8 cellular contexts compared by ENCODE assay signal in genomic region chr17:40026816-40027613, GRCh38. TPM values are rescaled to one million over a fixed set of nuclear protein-coding genes. Genes with fewer than 3 reads are reported as not detected.
DNase-seq lines count a peak whose midpoint lies in the region; ATAC-seq and TF ChIP-seq lines count a peak whose summit lies in the region.

No MANE protein-coding gene starts in this region.

- H3K4me3 ChIP-seq in BJ (ENCODE audit: low read depth, low read length), result no peak overlapping the region
- no peak overlapping the region for H3K4me3 ChIP-seq in HEK293 (ENCODE audit: low read depth, low read length)
- no peak overlapping the region for H3K4me3 ChIP-seq in liver (ENCODE audit: low read depth in 1 of 3, low read length in 3 of 3)

- 39% methylated on average over 33 of the region's 33 CpGs for WGBS in liver

- H3K9me3 ChIP-seq in HEK293 (ENCODE audit: control insufficient read depth, insufficient read depth, low read depth, low read length) (no peaks in the 10 kb centered on the region), liver (ENCODE audit: control insufficient read depth in 4 of 4, low read length in 3 of 4) (no peaks in the 10 kb centered on the region)

- no peak overlapping the region for H3K27ac ChIP-seq in HEK293 (ENCODE audit: extremely low read depth, low read depth, low read length)
- H3K27ac ChIP-seq in liver (ENCODE audit: low read depth in 1 of 2, low read length in 2 of 2), result no peak overlapping the region

- H3K4me1 ChIP-seq in HEK293 (ENCODE audit: control insufficient read depth, insufficient read depth, low read length) (peaks cover 16% of the 10 kb centered on the region), liver (ENCODE audit: control insufficient read depth in 4 of 4, insufficient read depth in 4 of 4, low read length in 3 of 4) (peaks cover 6 to 23% (median 13%) of the 10 kb centered on the region in 4 donors)

- peak; percentile 75 to 87 for TF ChIP-seq RAD21 in liver (IDR thresholded peaks at IDR 0.05)

- no peak overlapping the region for H3K9ac ChIP-seq in liver (ENCODE audit: low read depth in 1 of 2, low read length in 2 of 2)

- TF ChIP-seq CTCF in BJ (IDR thresholded peaks at IDR 0.05; ENCODE audit: insufficient read depth, low read depth, low read length) (peak; percentile 89), HEK293 (tag by site-specific recombination; IDR thresholded peaks at IDR 0.05) (peak; percentile 82), liver (IDR thresholded peaks at IDR 0.05; ENCODE audit: low read depth, low read length, missing input control) (peak; percentile 85)

- H3K36me3 ChIP-seq in BJ (ENCODE audit: control insufficient read depth, insufficient read depth, low read length) (peaks cover 17% of the 10 kb centered on the region), HEK293 (ENCODE audit: control insufficient read depth in 2 of 2, insufficient read depth in 1 of 2, low read length in 2 of 2) (peaks cover 46 to 93% of the 10 kb centered on the region in 2 experiments), liver (ENCODE audit: control insufficient read depth in 4 of 4, insufficient read depth in 3 of 4, low read depth in 1 of 4, low read length in 3 of 4) (peaks cover 7 to 43% (median 22%) of the 10 kb centered on the region in 4 donors)

- no peak for ATAC-seq in HG03354 (IDR thresholded peaks at IDR 0.05; ENCODE audit: poor library complexity, severe bottlenecking, unreplicated experiment)

- DNase-seq in BJ (ENCODE audit: low read depth) (no peak), NCI-H69 (lab: John Stamatoyannopoulos, UW) (peak; percentile 70), dedifferentiated amniotic fluid mesenchymal stem cell (ENCODE audit: extremely low spot score) (peak; percentile 58)
- DNase-seq in activated CD4-positive, alpha-beta T cell treated with anti-CD3 and anti-CD28 coated beads, Interleukin-2, amount 50 U/mL, for 1 hour, result peak; percentile 74
- DNase-seq in stimulated activated CD4-positive, alpha-beta T cell treated with anti-CD3 and anti-CD28 coated beads, Interleukin-4, amount 100 ng/mL, for 48 hours (ENCODE audit: low read depth in 2 of 2), result peak; percentile 67 to 68

- CTCF ChIA-PET in BJ (lab: Yijun Ruan, JAX) (interaction anchor here (0.6 to 5.0 kb wide), 30 partner anchors 10 to 331 kb away, joined by 3 to 133 read pairs (median 4); partner anchors contain the start of genes CSF3 and MED24), HEK293 (lab: Yijun Ruan, JAX) (interaction anchor here (0.5 to 11.2 kb wide), 56 partner anchors 11 to 492 kb away, joined by 3 to 268 read pairs (median 4); partner anchors contain the start of genes CSF3, MED24 and NR1D1)

- POLR2A ChIA-PET in BJ (lab: Charles Lee) (interaction anchor here (1.0 kb wide), 1 partner anchor 72 kb away, joined by 9 read pairs; no protein-coding TSS in a partner anchor), HEK293 (lab: Yijun Ruan, JAX) (interaction anchor here (0.5 to 1.7 kb wide), 5 partner anchors 10 to 85 kb away, joined by 3 to 4 read pairs (median 3); partner anchors contain the start of gene PSMD3)

- H3K27me3 ChIP-seq in BJ (ENCODE audit: control insufficient read depth, insufficient read depth, low read length), result no peaks in the 10 kb centered on the region
- H3K27me3 ChIP-seq in liver (ENCODE audit: control insufficient read depth in 4 of 4, insufficient read depth in 4 of 4, low read length in 3 of 4), result no peaks in the 10 kb centered on the region

TF ChIP-seq in HEK293, 187 proteins besides CTCF, POLR2A, EP300 and RAD21 (continues in another document):
- TF ChIP-seq, protein P1, sequence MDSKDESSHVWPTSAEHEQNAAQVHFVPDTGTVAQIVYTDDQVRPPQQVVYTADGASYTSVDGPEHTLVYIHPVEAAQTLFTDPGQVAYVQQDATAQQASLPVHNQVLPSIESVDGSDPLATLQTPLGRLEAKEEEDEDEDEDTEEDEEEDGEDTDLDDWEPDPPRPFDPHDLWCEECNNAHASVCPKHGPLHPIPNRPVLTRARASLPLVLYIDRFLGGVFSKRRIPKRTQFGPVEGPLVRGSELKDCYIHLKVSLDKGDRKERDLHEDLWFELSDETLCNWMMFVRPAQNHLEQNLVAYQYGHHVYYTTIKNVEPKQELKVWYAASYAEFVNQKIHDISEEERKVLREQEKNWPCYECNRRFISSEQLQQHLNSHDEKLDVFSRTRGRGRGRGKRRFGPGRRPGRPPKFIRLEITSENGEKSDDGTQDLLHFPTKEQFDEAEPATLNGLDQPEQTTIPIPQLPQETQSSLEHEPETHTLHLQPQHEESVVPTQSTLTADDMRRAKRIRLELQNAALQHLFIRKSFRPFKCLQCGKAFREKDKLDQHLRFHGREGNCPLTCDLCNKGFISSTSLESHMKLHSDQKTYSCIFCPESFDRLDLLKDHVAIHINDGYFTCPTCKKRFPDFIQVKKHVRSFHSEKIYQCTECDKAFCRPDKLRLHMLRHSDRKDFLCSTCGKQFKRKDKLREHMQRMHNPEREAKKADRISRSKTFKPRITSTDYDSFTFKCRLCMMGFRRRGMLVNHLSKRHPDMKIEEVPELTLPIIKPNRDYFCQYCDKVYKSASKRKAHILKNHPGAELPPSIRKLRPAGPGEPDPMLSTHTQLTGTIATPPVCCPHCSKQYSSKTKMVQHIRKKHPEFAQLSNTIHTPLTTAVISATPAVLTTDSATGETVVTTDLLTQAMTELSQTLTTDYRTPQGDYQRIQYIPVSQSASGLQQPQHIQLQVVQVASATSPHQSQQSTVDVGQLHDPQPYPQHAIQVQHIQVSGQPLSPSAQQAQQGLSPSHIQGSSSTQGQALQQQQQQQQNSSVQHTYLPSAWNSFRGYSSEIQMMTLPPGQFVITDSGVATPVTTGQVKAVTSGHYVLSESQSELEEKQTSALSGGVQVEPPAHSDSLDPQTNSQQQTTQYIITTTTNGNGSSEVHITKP (tag by site-specific recombination; IDR thresholded peaks at IDR 0.05), result no peak
- TF ChIP-seq ZNF654 (tag by site-specific recombination; IDR thresholded peaks at IDR 0.05; ENCODE audit: low read depth), result peak; percentile 67
- no peak for TF ChIP-seq ZNF501 (tag by site-specific recombination; IDR thresholded peaks at IDR 0.05)
- TF ChIP-seq ZNF600 (tag by site-specific recombination; IDR thresholded peaks at IDR 0.05), result peak; percentile 76
- no peak for TF ChIP-seq ZNF560 (tag by site-specific recombination; IDR thresholded peaks at IDR 0.05; ENCODE audit: borderline replicate concordance)
- 0 out of 2 replicates have a peak, but pooled peaks have one; percentile 10 for TF ChIP-seq ZBTB17 (tag by site-specific recombination; IDR thresholded peaks at IDR 0.05)
- TF ChIP-seq ZNF785 (tag by site-specific recombination; IDR thresholded peaks at IDR 0.05), result no peak
- TF ChIP-seq ZBTB48 (tag by site-specific recombination; IDR thresholded peaks at IDR 0.05), result no peak

TF ChIP-seq in liver, 16 proteins besides CTCF, POLR2A, EP300 and RAD21:
- no peak for TF ChIP-seq HNF4A (conservative IDR thresholded peaks at IDR 0.05)
- no peak for TF ChIP-seq FOXA1 (IDR thresholded peaks at IDR 0.05)
TF ChIP-seq in liver: peak in this region for 0.

RNA-seq across cellular contexts. Expression of gene CSF3, which starts 11.8 kb away (rescaled TPM):
- polyA plus RNA-seq in BJ (2011; rRNA removed) (not detected in 2 replicates), liver (not detected)
- polyA minus RNA-seq in BJ (2011; rRNA and poly(A)+ RNA removed), result 0.33 TPM in 1 of 2 replicates, not detected in the other
- total RNA-seq in liver, result not detected

RNA-seq across cellular contexts. Expression of gene MED24, which starts 27.2 kb away (rescaled TPM):
- 40.1 and 55.2 TPM in 2 replicates for polyA plus RNA-seq in BJ (2011; rRNA removed)
- polyA minus RNA-seq in BJ (2011; rRNA and poly(A)+ RNA removed), result 72.9 and 94.5 TPM in 2 replicates
- 10 to 100 TPM; 31.0 to 37.1 TPM for total RNA-seq in liver
- 10 to 100 TPM; 19.2 to 27.2 TPM for polyA plus RNA-seq in liver

RNA-seq across cellular contexts. Expression of gene THRA, which starts 35.8 kb away (rescaled TPM):
- 32.1 and 43.3 TPM in 2 replicates for polyA plus RNA-seq in BJ (2011; rRNA removed)
- polyA minus RNA-seq in BJ (2011; rRNA and poly(A)+ RNA removed), result 17.8 and 20.2 TPM in 2 replicates
- total RNA-seq in liver, result 10 to 100 TPM in 1 of 2 donors, 1 to 10 TPM in 1; 8.5 to 10.3 TPM
- polyA plus RNA-seq in liver, result 1 to 10 TPM; 3.2 to 6.3 TPM

RNA-seq across cellular contexts. Expression of gene PSMD3, which starts 46.4 kb away (rescaled TPM):
- polyA plus RNA-seq in BJ (2011; rRNA removed), result 57.0 and 104 TPM in 2 replicates
- polyA minus RNA-seq in BJ (2011; rRNA and poly(A)+ RNA removed), result 60.9 and 77.5 TPM in 2 replicates
- total RNA-seq in liver, result 10 to 100 TPM; 62.3 to 80.7 TPM
- polyA plus RNA-seq in liver, result 10 to 100 TPM; 30.7 to 70.4 TPM
